17 cellular contexts compared by ENCODE assay signal in the genomic region with DNA sequence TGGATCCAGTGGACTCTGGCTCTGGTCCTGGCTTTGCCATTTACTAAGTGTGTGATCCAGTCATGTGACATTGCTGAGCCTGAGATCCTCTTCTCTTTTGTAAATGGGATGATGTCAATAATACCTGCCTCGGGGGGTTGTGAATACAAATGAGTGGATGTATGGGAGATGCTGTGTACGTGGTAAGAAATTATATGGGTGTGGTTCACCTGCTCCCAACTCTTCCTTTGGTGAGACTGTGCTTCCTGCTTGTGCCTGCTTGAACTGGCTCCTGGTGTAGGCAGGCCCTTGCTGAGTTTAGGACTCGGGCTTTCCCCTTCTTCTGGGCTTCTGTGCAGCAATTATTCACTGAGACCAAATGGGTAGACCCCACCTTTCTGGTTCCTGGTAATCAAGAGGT.
"Had no signal": no experiment of that assay in that cellular context is flagged by ENCODE, and none has a peak within 500 bp of the region (broad histone marks: within the 10 kb centered on the region; RNA-seq: fewer than 3 reads in every experiment).

No MANE protein-coding gene starts in this region.

- H3K9me3 ChIP-seq: gastroesophageal sphincter, lower lobe of right lung, neutrophil had no signal

- H3K9me3 Mint-ChIP-seq: stimulated activated naive B cell treated with anti-CD40 and anti-IgM and Interleukin-4, amounts not matched to agents 10 μg/mL and 1 μg/mL and 100 μg/mL, for 72 hours; T-helper 2 cell treated with Interferon-gamma antibody and Interleukin-4, amounts not matched to agents 5 μg/mL and 100 μg/mL, for 36 hours had no signal

- H3K36me3 ChIP-seq: gastroesophageal sphincter, lower lobe of right lung, neutrophil had no signal

- H3K27me3 Mint-ChIP-seq: type B pancreatic cell had no signal

- ATAC-seq: activated CD8-positive, alpha-beta memory T cell treated with anti-CD3 and anti-CD28 coated beads, Interleukin-2, amount 10 ng/mL, durations not matched to agents 7 days and 5 days; gastroesophageal sphincter; lower lobe of right lung; naive thymus-derived CD8-positive, alpha-beta T cell; stimulated activated naive B cell treated with anti-CD40 and anti-IgM and Interleukin-4, amounts not matched to agents 10 μg/mL and 1 μg/mL and 100 μg/mL, for 72 hours had no signal

- H3K27ac Mint-ChIP-seq: activated CD8-positive, alpha-beta memory T cell treated with anti-CD3 and anti-CD28 coated beads, Interleukin-2, amount 10 ng/mL, durations not matched to agents 7 days and 5 days; activated naive CD8-positive, alpha-beta T cell; brain; naive thymus-derived CD8-positive, alpha-beta T cell; stimulated activated naive B cell treated with anti-CD40 and anti-IgM and Interleukin-4, amounts not matched to agents 10 μg/mL and 1 μg/mL and 100 μg/mL, for 72 hours; T-helper 2 cell treated with Interferon-gamma antibody and Interleukin-4, amounts not matched to agents 5 μg/mL and 100 μg/mL, for 36 hours; type B pancreatic cell had no signal

- H3K4me3 Mint-ChIP-seq: activated CD8-positive, alpha-beta memory T cell treated with anti-CD3 and anti-CD28 coated beads, Interleukin-2, amount 10 ng/mL, durations not matched to agents 7 days and 5 days; activated naive CD8-positive, alpha-beta T cell; brain; naive thymus-derived CD8-positive, alpha-beta T cell; stimulated activated naive B cell treated with anti-CD40 and anti-IgM and Interleukin-4, amounts not matched to agents 10 μg/mL and 1 μg/mL and 100 μg/mL, for 72 hours; T-helper 2 cell treated with Interferon-gamma antibody and Interleukin-4, amounts not matched to agents 5 μg/mL and 100 μg/mL, for 36 hours; type B pancreatic cell had no signal

- DNase-seq: activated CD8-positive, alpha-beta memory T cell treated with anti-CD3 and anti-CD28 coated beads, Interleukin-2, amount 10 ng/mL, durations not matched to agents 7 days and 5 days; activated gamma-delta T cell; activated T-cell treated with anti-CD3 and anti-CD28 coated beads, Interleukin-2, amount 50 U/mL, for 48 hours; amygdala; dermis blood vessel endothelial cell; lower lobe of right lung; naive thymus-derived CD8-positive, alpha-beta T cell; posterior cingulate gyrus; stimulated activated CD4-positive, alpha-beta T cell treated with anti-CD3 and anti-CD28 coated beads, Interleukin-2, amount 100 ng/mL, for 24 hours; stimulated activated naive B cell treated with anti-CD40 and anti-IgM and Interleukin-4, amounts not matched to agents 10 μg/mL and 1 μg/mL and 100 μg/mL, for 72 hours; SW 1271 had no signal

- H3K27me3 ChIP-seq: gastroesophageal sphincter, neutrophil had no signal

- H3K36me3 Mint-ChIP-seq: activated CD8-positive, alpha-beta memory T cell treated with anti-CD3 and anti-CD28 coated beads, Interleukin-2, amount 10 ng/mL, durations not matched to agents 7 days and 5 days; activated naive CD8-positive, alpha-beta T cell; brain; naive thymus-derived CD8-positive, alpha-beta T cell; stimulated activated naive B cell treated with anti-CD40 and anti-IgM and Interleukin-4, amounts not matched to agents 10 μg/mL and 1 μg/mL and 100 μg/mL, for 72 hours; type B pancreatic cell had no signal

- H3K4me3 ChIP-seq: gastroesophageal sphincter, lower lobe of right lung had no signal

- H3K4me1 Mint-ChIP-seq: activated CD8-positive, alpha-beta memory T cell treated with anti-CD3 and anti-CD28 coated beads, Interleukin-2, amount 10 ng/mL, durations not matched to agents 7 days and 5 days; brain; stimulated activated naive B cell treated with anti-CD40 and anti-IgM and Interleukin-4, amounts not matched to agents 10 μg/mL and 1 μg/mL and 100 μg/mL, for 72 hours had no signal

- H3K4me1 ChIP-seq: gastroesophageal sphincter, lower lobe of right lung had no signal

- H3K27ac ChIP-seq: gastroesophageal sphincter, lower lobe of right lung, neutrophil had no signal
